ENCODE assay signal across 16 cellular contexts in the genomic region with DNA sequence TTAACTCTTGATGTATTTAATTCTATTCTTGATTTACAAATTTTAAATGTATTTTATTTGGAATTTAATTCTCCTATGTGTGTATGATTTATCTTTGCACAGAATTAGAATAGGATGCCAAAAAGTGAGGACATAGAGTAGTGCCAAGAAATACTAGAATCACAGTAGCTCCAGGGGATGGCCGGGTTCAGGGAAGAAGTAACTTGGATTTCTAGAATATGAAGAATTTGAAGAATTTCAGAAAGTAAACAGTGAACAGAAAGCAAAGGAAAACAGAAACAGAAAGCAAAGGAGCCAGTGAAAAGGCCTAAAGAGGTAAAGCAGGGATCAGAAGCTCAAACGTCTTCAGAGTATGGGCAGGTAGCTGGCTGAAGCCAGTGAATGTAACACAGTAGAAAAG.
"Had no signal": no experiment of that assay in that cellular context is flagged by ENCODE, and none has a peak within 500 bp of the region (broad histone marks: within the 10 kb centered on the region; RNA-seq: fewer than 3 reads in every experiment).

No MANE protein-coding gene starts in this region.

- H3K27ac Mint-ChIP-seq: activated CD8-positive, alpha-beta memory T cell treated with anti-CD3 and anti-CD28 coated beads, Interleukin-2, amount 10 ng/mL, durations not matched to agents 7 days and 5 days; activated naive CD4-positive, alpha-beta T cell treated with anti-CD3 and anti-CD28 coated beads, Interleukin-2, amount 50 U/mL, for 72 hours; activated T-cell treated with anti-CD3 and anti-CD28 coated beads, Interleukin-2, amount 50 U/mL, for 24 hours; T-helper 2 cell treated with Interferon-gamma antibody and Interleukin-4, amounts not matched to agents 5 μg/mL and 100 μg/mL, for 36 hours had no signal

- H3K4me1 ChIP-seq: heart left ventricle, pancreas, vagina had no signal

- H3K9me3 Mint-ChIP-seq: activated T-cell treated with anti-CD3 and anti-CD28 coated beads, Interleukin-2, amount 50 U/mL, for 24 hours; neural crest cell; T-helper 2 cell treated with Interferon-gamma antibody and Interleukin-4, amounts not matched to agents 5 μg/mL and 100 μg/mL, for 36 hours had no signal

- H3K36me3 Mint-ChIP-seq: activated CD8-positive, alpha-beta memory T cell treated with anti-CD3 and anti-CD28 coated beads, Interleukin-2, amount 10 ng/mL, durations not matched to agents 7 days and 5 days; activated naive CD4-positive, alpha-beta T cell treated with anti-CD3 and anti-CD28 coated beads, Interleukin-2, amount 50 U/mL, for 72 hours had no signal

- H3K9me3 ChIP-seq: heart left ventricle, pancreas, tibial artery, vagina had no signal

- H3K4me3 ChIP-seq: heart left ventricle, pancreas, tibial artery, vagina had no signal

- H3K27me3 ChIP-seq: heart left ventricle, tibial artery, vagina had no signal

- DNase-seq: activated CD8-positive, alpha-beta memory T cell treated with anti-CD3 and anti-CD28 coated beads, Interleukin-2, amount 10 ng/mL, durations not matched to agents 7 days and 5 days; activated effector memory CD4-positive, alpha-beta T cell treated with Interleukin-2 at 50 U/mL for 16 hours; activated T-cell treated with anti-CD3 and anti-CD28 coated beads, Interleukin-2, amount 50 U/mL, for 24 hours; amygdala; foreskin melanocyte; heart left ventricle; islet precursor cell; mesendoderm; pancreas; retina; tibial artery had no signal

- H3K27me3 Mint-ChIP-seq: activated CD8-positive, alpha-beta memory T cell treated with anti-CD3 and anti-CD28 coated beads, Interleukin-2, amount 10 ng/mL, durations not matched to agents 7 days and 5 days had no signal

- H3K4me1 Mint-ChIP-seq: activated CD8-positive, alpha-beta memory T cell treated with anti-CD3 and anti-CD28 coated beads, Interleukin-2, amount 10 ng/mL, durations not matched to agents 7 days and 5 days had no signal

- H3K4me3 Mint-ChIP-seq: activated CD8-positive, alpha-beta memory T cell treated with anti-CD3 and anti-CD28 coated beads, Interleukin-2, amount 10 ng/mL, durations not matched to agents 7 days and 5 days; activated T-cell treated with anti-CD3 and anti-CD28 coated beads, Interleukin-2, amount 50 U/mL, for 24 hours; neural crest cell; T-helper 2 cell treated with Interferon-gamma antibody and Interleukin-4, amounts not matched to agents 5 μg/mL and 100 μg/mL, for 36 hours had no signal

- ATAC-seq: activated CD4-positive, CD25-positive, alpha-beta regulatory T cell treated with anti-CD3 and anti-CD28 coated beads, Interleukin-2, amount 50 U/mL, for 24 hours; activated CD8-positive, alpha-beta memory T cell treated with anti-CD3 and anti-CD28 coated beads, Interleukin-2, amount 10 ng/mL, durations not matched to agents 7 days and 5 days; activated naive CD4-positive, alpha-beta T cell treated with anti-CD3 and anti-CD28 coated beads, Interleukin-2, amount 50 U/mL, for 72 hours; heart left ventricle; pancreas had no signal

- H3K36me3 ChIP-seq: heart left ventricle, pancreas, tibial artery, vagina had no signal

- H3K27ac ChIP-seq: heart left ventricle, pancreas, tibial artery, vagina had no signal
